ENCODE assay signal across 1 cellular context in the genomic region with DNA sequence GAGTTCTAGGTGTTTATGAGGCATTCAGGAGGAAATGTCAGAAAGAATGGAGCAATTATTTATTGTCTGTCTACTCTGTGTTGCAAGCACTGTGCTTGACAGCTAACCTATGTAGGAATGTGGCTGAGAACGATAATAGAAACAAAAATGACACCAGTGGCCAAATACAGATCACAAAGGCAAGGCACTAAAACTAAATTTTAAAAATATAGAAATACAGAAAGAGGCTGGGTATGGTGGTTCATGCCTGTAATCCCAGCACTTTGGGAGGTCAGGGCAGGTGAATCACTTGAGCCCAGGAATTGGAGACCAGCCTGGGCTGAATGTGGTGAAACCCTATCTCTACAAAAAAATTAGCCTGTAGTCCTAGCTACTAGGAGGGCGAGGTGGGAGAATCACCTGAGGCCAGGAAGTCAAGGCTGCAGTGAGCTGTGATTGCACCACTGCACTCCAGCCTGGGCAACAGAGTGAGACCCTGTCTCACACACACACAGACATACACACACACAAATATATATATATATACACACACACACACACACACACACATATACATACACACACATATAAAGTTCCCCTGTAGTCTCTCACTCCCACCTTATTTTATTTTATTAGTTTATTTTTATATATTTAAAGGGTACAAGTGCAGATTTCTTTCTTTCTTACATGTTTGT.
TF ChIP-seq lines count a peak whose summit lies in the region.

No MANE protein-coding gene starts in this region.

TF ChIP-seq in GM23338, 12 proteins besides CTCF, POLR2A, EP300 and RAD21:
- TF ChIP-seq EZH2 (IDR thresholded peaks at IDR 0.05; ENCODE audit: low read depth, unreplicated experiment) (no peak), POLR2AphosphoS5 (IDR thresholded peaks at IDR 0.05; ENCODE audit: low read depth) (no peak), NANOG (IDR thresholded peaks at IDR 0.05; ENCODE audit: borderline replicate concordance) (no peak), STAT1 (IDR thresholded peaks at IDR 0.05; ENCODE audit: unreplicated experiment) (no peak), EZH2phosphoT487 (IDR thresholded peaks at IDR 0.05; ENCODE audit: unreplicated experiment) (no peak)
- TF ChIP-seq, protein P1, sequence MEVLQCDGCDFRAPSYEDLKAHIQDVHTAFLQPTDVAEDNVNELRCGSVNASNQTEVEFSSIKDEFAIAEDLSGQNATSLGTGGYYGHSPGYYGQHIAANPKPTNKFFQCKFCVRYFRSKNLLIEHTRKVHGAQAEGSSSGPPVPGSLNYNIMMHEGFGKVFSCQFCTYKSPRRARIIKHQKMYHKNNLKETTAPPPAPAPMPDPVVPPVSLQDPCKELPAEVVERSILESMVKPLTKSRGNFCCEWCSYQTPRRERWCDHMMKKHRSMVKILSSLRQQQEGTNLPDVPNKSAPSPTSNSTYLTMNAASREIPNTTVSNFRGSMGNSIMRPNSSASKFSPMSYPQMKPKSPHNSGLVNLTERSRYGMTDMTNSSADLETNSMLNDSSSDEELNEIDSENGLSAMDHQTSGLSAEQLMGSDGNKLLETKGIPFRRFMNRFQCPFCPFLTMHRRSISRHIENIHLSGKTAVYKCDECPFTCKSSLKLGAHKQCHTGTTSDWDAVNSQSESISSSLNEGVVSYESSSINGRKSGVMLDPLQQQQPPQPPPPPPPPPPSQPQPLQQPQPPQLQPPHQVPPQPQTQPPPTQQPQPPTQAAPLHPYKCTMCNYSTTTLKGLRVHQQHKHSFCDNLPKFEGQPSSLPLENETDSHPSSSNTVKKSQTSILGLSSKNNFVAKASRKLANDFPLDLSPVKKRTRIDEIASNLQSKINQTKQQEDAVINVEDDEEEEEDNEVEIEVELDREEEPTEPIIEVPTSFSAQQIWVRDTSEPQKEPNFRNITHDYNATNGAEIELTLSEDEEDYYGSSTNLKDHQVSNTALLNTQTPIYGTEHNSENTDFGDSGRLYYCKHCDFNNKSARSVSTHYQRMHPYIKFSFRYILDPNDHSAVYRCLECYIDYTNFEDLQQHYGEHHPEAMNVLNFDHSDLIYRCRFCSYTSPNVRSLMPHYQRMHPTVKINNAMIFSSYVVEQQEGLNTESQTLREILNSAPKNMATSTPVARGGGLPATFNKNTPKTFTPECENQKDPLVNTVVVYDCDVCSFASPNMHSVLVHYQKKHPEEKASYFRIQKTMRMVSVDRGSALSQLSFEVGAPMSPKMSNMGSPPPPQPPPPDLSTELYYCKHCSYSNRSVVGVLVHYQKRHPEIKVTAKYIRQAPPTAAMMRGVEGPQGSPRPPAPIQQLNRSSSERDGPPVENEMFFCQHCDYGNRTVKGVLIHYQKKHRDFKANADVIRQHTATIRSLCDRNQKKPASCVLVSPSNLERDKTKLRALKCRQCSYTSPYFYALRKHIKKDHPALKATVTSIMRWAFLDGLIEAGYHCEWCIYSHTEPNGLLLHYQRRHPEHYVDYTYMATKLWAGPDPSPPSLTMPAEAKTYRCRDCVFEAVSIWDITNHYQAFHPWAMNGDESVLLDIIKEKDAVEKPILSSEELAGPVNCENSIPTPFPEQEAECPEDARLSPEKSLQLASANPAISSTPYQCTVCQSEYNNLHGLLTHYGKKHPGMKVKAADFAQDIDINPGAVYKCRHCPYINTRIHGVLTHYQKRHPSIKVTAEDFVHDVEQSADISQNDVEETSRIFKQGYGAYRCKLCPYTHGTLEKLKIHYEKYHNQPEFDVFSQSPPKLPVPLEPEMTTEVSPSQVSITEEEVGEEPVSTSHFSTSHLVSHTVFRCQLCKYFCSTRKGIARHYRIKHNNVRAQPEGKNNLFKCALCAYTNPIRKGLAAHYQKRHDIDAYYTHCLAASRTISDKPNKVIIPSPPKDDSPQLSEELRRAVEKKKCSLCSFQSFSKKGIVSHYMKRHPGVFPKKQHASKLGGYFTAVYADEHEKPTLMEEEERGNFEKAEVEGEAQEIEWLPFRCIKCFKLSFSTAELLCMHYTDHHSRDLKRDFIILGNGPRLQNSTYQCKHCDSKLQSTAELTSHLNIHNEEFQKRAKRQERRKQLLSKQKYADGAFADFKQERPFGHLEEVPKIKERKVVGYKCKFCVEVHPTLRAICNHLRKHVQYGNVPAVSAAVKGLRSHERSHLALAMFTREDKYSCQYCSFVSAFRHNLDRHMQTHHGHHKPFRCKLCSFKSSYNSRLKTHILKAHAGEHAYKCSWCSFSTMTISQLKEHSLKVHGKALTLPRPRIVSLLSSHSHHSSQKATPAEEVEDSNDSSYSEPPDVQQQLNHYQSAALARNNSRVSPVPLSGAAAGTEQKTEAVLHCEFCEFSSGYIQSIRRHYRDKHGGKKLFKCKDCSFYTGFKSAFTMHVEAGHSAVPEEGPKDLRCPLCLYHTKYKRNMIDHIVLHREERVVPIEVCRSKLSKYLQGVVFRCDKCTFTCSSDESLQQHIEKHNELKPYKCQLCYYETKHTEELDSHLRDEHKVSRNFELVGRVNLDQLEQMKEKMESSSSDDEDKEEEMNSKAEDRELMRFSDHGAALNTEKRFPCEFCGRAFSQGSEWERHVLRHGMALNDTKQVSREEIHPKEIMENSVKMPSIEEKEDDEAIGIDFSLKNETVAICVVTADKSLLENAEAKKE (CRISPR knock-in tag; IDR thresholded peaks at IDR 0.05), result no peak
- TF ChIP-seq, protein P2, sequence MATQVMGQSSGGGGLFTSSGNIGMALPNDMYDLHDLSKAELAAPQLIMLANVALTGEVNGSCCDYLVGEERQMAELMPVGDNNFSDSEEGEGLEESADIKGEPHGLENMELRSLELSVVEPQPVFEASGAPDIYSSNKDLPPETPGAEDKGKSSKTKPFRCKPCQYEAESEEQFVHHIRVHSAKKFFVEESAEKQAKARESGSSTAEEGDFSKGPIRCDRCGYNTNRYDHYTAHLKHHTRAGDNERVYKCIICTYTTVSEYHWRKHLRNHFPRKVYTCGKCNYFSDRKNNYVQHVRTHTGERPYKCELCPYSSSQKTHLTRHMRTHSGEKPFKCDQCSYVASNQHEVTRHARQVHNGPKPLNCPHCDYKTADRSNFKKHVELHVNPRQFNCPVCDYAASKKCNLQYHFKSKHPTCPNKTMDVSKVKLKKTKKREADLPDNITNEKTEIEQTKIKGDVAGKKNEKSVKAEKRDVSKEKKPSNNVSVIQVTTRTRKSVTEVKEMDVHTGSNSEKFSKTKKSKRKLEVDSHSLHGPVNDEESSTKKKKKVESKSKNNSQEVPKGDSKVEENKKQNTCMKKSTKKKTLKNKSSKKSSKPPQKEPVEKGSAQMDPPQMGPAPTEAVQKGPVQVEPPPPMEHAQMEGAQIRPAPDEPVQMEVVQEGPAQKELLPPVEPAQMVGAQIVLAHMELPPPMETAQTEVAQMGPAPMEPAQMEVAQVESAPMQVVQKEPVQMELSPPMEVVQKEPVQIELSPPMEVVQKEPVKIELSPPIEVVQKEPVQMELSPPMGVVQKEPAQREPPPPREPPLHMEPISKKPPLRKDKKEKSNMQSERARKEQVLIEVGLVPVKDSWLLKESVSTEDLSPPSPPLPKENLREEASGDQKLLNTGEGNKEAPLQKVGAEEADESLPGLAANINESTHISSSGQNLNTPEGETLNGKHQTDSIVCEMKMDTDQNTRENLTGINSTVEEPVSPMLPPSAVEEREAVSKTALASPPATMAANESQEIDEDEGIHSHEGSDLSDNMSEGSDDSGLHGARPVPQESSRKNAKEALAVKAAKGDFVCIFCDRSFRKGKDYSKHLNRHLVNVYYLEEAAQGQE (IDR thresholded peaks at IDR 0.05; ENCODE audit: unreplicated experiment), result no peak
- TF ChIP-seq, protein P3, sequence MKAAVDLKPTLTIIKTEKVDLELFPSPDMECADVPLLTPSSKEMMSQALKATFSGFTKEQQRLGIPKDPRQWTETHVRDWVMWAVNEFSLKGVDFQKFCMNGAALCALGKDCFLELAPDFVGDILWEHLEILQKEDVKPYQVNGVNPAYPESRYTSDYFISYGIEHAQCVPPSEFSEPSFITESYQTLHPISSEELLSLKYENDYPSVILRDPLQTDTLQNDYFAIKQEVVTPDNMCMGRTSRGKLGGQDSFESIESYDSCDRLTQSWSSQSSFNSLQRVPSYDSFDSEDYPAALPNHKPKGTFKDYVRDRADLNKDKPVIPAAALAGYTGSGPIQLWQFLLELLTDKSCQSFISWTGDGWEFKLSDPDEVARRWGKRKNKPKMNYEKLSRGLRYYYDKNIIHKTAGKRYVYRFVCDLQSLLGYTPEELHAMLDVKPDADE (IDR thresholded peaks at IDR 0.05), result no peak
